11 cellular contexts compared by ENCODE assay signal in the genomic region with DNA sequence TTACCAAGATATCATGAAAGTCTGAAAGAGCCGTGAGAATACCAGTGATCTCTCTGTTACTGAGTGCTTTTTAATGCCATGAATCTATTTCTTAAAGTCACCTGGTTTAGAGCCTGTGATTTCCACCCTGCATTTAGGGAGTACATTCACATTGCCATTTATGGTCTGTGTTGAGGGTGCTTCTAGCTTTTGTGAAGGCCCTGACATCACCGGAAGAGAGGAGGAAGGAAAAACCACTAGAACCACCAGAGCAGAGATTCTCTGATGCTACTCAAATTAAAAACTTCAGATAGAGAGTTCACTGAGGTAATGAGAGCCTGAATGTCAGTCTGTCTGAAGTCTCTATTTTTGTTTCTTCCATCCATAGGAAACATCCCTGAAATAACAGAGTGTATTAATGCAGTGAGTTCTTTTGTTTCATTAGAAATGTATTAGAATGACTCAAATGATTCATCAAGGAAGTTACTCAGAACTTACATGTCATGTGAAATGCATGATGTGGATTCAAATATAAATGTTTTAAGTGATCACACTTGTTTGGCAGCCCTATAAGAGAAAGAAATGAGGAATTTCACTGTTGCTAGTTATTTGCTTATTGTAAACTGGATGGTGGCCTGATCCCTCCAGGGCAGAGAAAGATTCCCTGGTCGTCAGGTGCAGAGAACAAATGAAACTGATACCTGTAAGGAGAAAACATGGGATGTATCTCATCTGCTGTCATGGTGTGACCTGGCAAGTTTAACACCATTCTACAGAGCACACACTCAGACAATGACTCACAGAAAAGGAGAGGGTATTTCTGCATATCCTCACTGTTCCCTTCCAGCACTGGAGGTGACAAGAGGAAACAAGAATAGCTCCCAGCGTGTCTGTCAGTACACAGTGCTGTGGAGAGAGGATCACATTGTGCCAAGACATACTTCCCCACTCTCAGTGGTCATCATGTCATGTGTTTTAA.
DNase-seq lines count a peak whose midpoint lies in the region; ATAC-seq and TF ChIP-seq lines count a peak whose summit lies in the region.
"Had no signal": no experiment of that assay in that cellular context is flagged by ENCODE, and none has a peak within 500 bp of the region (broad histone marks: within the 10 kb centered on the region; RNA-seq: fewer than 3 reads in every experiment).

No MANE protein-coding gene starts in this region.

- no peaks in the 10 kb centered on the region for H3K36me3 ChIP-seq in PC-3 (ENCODE audit: low read depth, low read length)

- H3K27me3 ChIP-seq in PC-3 (ENCODE audit: low read length) = no peaks in the 10 kb centered on the region

- CTCF ChIA-PET in PC-3 (lab: Charles Lee) = no interaction called here

- no peaks in the 10 kb centered on the region for H3K79me2 ChIP-seq in PC-3 (ENCODE audit: low read length)

- ATAC-seq in GM19455 (IDR thresholded peaks at IDR 0.05; ENCODE audit: unreplicated experiment) (peak; percentile 82), HG03565 (IDR thresholded peaks at IDR 0.05; ENCODE audit: unreplicated experiment) (peak; percentile 89), GM21367 (IDR thresholded peaks at IDR 0.05; ENCODE audit: unreplicated experiment) (no peak), PC-3 (no peak)
- ATAC-seq: K562 had no signal

- no peak overlapping the region for H3K4me2 ChIP-seq in PC-3 (ENCODE audit: low read length)

- no peaks in the 10 kb centered on the region for H3K9me3 ChIP-seq in PC-3 (ENCODE audit: low read length)

- no peaks in the 10 kb centered on the region for H3K9me2 ChIP-seq in PC-3 (replicated peaks; ENCODE audit: low read length)

- TF ChIP-seq CTCF in PC-3 (conservative IDR thresholded peaks at IDR 0.05; ENCODE audit: low read depth, low read length) = no peak

- H2AFZ ChIP-seq in PC-3 (ENCODE audit: low read length) = no peak overlapping the region

- H3K27ac ChIP-seq in PC-3 (ENCODE audit: low read length) = no peak overlapping the region
- H3K27ac ChIP-seq: SK-N-MC had no signal

- POLR2A ChIA-PET in PC-3 (lab: Charles Lee; ENCODE audit: unreplicated experiment) = no interaction called here

- H3K4me1 Mint-ChIP-seq in activated T-helper 2 cell treated with anti-CD3 and anti-CD28 coated beads, Interferon-gamma antibody, Interleukin-2, Interleukin-4, amounts not matched to agents 10 μg/mL and 5 μg/mL and 100 μg/mL, durations not matched to agents 14 hours and 24 hours and 36 hours (ENCODE audit: low read depth) = no peaks in the 10 kb centered on the region
- H3K4me1 Mint-ChIP-seq: activated CD4-positive, alpha-beta T cell treated with anti-CD3 and anti-CD28 coated beads, Interleukin-2, amount 10 ng/mL, durations not matched to agents 24 days and 14 days had no signal

- no peak overlapping the region for H3K9ac ChIP-seq in PC-3 (ENCODE audit: low read length)

- H3K27me3 Mint-ChIP-seq in activated T-helper 2 cell treated with anti-CD3 and anti-CD28 coated beads, Interferon-gamma antibody, Interleukin-2, Interleukin-4, amounts not matched to agents 10 μg/mL and 5 μg/mL and 100 μg/mL, durations not matched to agents 14 hours and 24 hours and 36 hours (ENCODE audit: low read depth) = no peaks in the 10 kb centered on the region
- H3K27me3 Mint-ChIP-seq: activated CD4-positive, alpha-beta T cell treated with anti-CD3 and anti-CD28 coated beads, Interleukin-2, amount 10 ng/mL, durations not matched to agents 24 days and 14 days had no signal

- H3K27ac Mint-ChIP-seq in activated T-helper 2 cell treated with anti-CD3 and anti-CD28 coated beads, Interferon-gamma antibody, Interleukin-2, Interleukin-4, amounts not matched to agents 10 μg/mL and 5 μg/mL and 100 μg/mL, durations not matched to agents 14 hours and 24 hours and 36 hours = no peak overlapping the region
- H3K27ac Mint-ChIP-seq: activated CD4-positive, alpha-beta T cell treated with anti-CD3 and anti-CD28 coated beads, Interleukin-2, amount 10 ng/mL, durations not matched to agents 24 days and 14 days had no signal

- no peak overlapping the region for H3K4me3 Mint-ChIP-seq in activated T-helper 2 cell treated with anti-CD3 and anti-CD28 coated beads, Interferon-gamma antibody, Interleukin-2, Interleukin-4, amounts not matched to agents 10 μg/mL and 5 μg/mL and 100 μg/mL, durations not matched to agents 14 hours and 24 hours and 36 hours (ENCODE audit: low read depth)
- H3K4me3 Mint-ChIP-seq: activated CD4-positive, alpha-beta T cell treated with anti-CD3 and anti-CD28 coated beads, Interleukin-2, amount 10 ng/mL, durations not matched to agents 24 days and 14 days had no signal

- no peak overlapping the region for H3K4me3 ChIP-seq in PC-3 (ENCODE audit: low read length)
- H3K4me3 ChIP-seq: K562, SK-N-MC had no signal

- no peaks in the 10 kb centered on the region for H3K36me3 Mint-ChIP-seq in activated T-helper 2 cell treated with anti-CD3 and anti-CD28 coated beads, Interferon-gamma antibody, Interleukin-2, Interleukin-4, amounts not matched to agents 10 μg/mL and 5 μg/mL and 100 μg/mL, durations not matched to agents 14 hours and 24 hours and 36 hours (ENCODE audit: low read depth)

- H3K9me3 Mint-ChIP-seq in activated T-helper 2 cell treated with anti-CD3 and anti-CD28 coated beads, Interferon-gamma antibody, Interleukin-2, Interleukin-4, amounts not matched to agents 10 μg/mL and 5 μg/mL and 100 μg/mL, durations not matched to agents 14 hours and 24 hours and 36 hours = no peaks in the 10 kb centered on the region
- H3K9me3 Mint-ChIP-seq: activated CD4-positive, alpha-beta T cell treated with anti-CD3 and anti-CD28 coated beads, Interleukin-2, amount 10 ng/mL, durations not matched to agents 24 days and 14 days had no signal

- DNase-seq in A172 (ENCODE audit: low spot score) (peak; percentile 68), dermis blood vessel endothelial cell (peak; percentile 79), HuH-7.5 (ENCODE audit: low spot score) (no peak), PC-3 (no peak)
- DNase-seq in activated T-helper 2 cell treated with anti-CD3 and anti-CD28 coated beads, Interferon-gamma antibody, Interleukin-2, Interleukin-4, amounts not matched to agents 10 μg/mL and 5 μg/mL and 100 μg/mL, durations not matched to agents 14 hours and 24 hours and 36 hours (ENCODE audit: low spot score) = no peak
- DNase-seq: activated CD4-positive, alpha-beta T cell treated with anti-CD3 and anti-CD28 coated beads, Interleukin-2, amount 10 ng/mL, durations not matched to agents 24 days and 14 days had no signal

- H3K4me1 ChIP-seq in PC-3 (ENCODE audit: insufficient read depth, low read length) = no peaks in the 10 kb centered on the region

- H3F3A ChIP-seq in PC-3 (ENCODE audit: low read length, unreplicated experiment) = no peaks in the 10 kb centered on the region

- intact Hi-C loops in PC-3 (cut with micrococcal nuclease) = no loop called here
- intact Hi-C loops in activated T-helper 2 cell treated with anti-CD3 and anti-CD28 coated beads, Interferon-gamma antibody, Interleukin-2, Interleukin-4, amounts not matched to agents 10 μg/mL and 5 μg/mL and 100 μg/mL, durations not matched to agents 14 hours and 24 hours and 36 hours (cut with micrococcal nuclease) = no loop called here

- no peaks in the 10 kb centered on the region for H4K20me1 ChIP-seq in PC-3 (ENCODE audit: low read length)

- no TSS peak for BruUV-seq in PC-3 (replicated peaks; lab: Mats Ljungman, UMichigan)

Comparison
In these comparisons a context has a peak if more than half of its experiments do, and no peak if none do; other contexts are left out.
1. DNase-seq: peak in A172 (single experiment) and dermis blood vessel endothelial cell (single experiment); none in HuH-7.5 (single experiment), PC-3 (single experiment) and activated T-helper 2 cell treated with anti-CD3 and anti-CD28 coated beads, Interferon-gamma antibody, Interleukin-2, Interleukin-4, amounts not matched to agents 10 μg/mL and 5 μg/mL and 100 μg/mL, durations not matched to agents 14 hours and 24 hours and 36 hours (single experiment).
2. ATAC-seq: peak in GM19455 (single experiment) and HG03565 (single experiment); none in GM21367 (single experiment) and PC-3 (single experiment).